11 cellular contexts compared by ENCODE assay signal in genomic region chr18:24055878-24056277, GRCh38. TPM values are rescaled to one million over a fixed set of nuclear protein-coding genes. Genes with fewer than 3 reads are reported as not detected.
DNase-seq lines count a peak whose midpoint lies in the region; ATAC-seq and TF ChIP-seq lines count a peak whose summit lies in the region.
"Had no signal": no experiment of that assay in that cellular context is flagged by ENCODE, and none has a peak within 500 bp of the region (broad histone marks: within the 10 kb centered on the region; RNA-seq: fewer than 3 reads in every experiment).

No MANE protein-coding gene starts in this region.

- peak overlapping the region; percentile 49 for H3K27ac Mint-ChIP-seq in stimulated activated memory B cell treated with anti-CD40 and anti-IgM and Interleukin-4, amounts not matched to agents 10 μg/mL and 1 μg/mL and 100 μg/mL, for 72 hours

- no peaks in the 10 kb centered on the region for H3K27me3 Mint-ChIP-seq in activated T-cell treated with anti-CD3 and anti-CD28 coated beads, Interleukin-2, amount 50 U/mL, for 4 hours (ENCODE audit: low read depth)
- no peaks in the 10 kb centered on the region for H3K27me3 Mint-ChIP-seq in stimulated activated memory B cell treated with anti-CD40 and anti-IgM and Interleukin-4, amounts not matched to agents 10 μg/mL and 1 μg/mL and 100 μg/mL, for 72 hours

- H3K4me1 Mint-ChIP-seq in activated T-cell treated with anti-CD3 and anti-CD28 coated beads, Interleukin-2, amount 50 U/mL, for 4 hours (ENCODE audit: low read depth) = peaks cover 81% of the 10 kb centered on the region
- H3K4me1 Mint-ChIP-seq in stimulated activated memory B cell treated with anti-CD40 and anti-IgM and Interleukin-4, amounts not matched to agents 10 μg/mL and 1 μg/mL and 100 μg/mL, for 72 hours = peaks cover 54% of the 10 kb centered on the region

- H3K4me3 Mint-ChIP-seq in activated T-cell treated with anti-CD3 and anti-CD28 coated beads, Interleukin-2, amount 50 U/mL, for 4 hours = peak overlapping the region; percentile 23
- H3K4me3 Mint-ChIP-seq in stimulated activated memory B cell treated with anti-CD40 and anti-IgM and Interleukin-4, amounts not matched to agents 10 μg/mL and 1 μg/mL and 100 μg/mL, for 72 hours = no peak overlapping the region

- TF ChIP-seq CTCF in esophagus squamous epithelium (IDR thresholded peaks at IDR 0.05) = no peak

- H3K9me3 Mint-ChIP-seq in activated T-cell treated with anti-CD3 and anti-CD28 coated beads, Interleukin-2, amount 50 U/mL, for 4 hours = no peaks in the 10 kb centered on the region
- peaks cover 4% of the 10 kb centered on the region for H3K9me3 Mint-ChIP-seq in stimulated activated memory B cell treated with anti-CD40 and anti-IgM and Interleukin-4, amounts not matched to agents 10 μg/mL and 1 μg/mL and 100 μg/mL, for 72 hours

- 27 to 48% methylated on average over 2 of the region's 2 CpGs for WGBS in esophagus squamous epithelium, 2 donors

- peak overlapping the region in 3 of 4 donors; percentile 6 to 43 (median 9) for H3K27ac ChIP-seq in esophagus squamous epithelium

- H3K36me3 ChIP-seq in esophagus squamous epithelium = no peaks in the 10 kb centered on the region

- H3K4me3 ChIP-seq in esophagus squamous epithelium = no peak overlapping the region

- TF ChIP-seq POLR2A in esophagus squamous epithelium (IDR thresholded peaks at IDR 0.05) = no peak

- no peaks in the 10 kb centered on the region for H3K27me3 ChIP-seq in esophagus squamous epithelium

- no peak for DNase-seq in activated T-cell treated with anti-CD3 and anti-CD28 coated beads, Interleukin-2, amount 50 U/mL, for 4 hours
- DNase-seq in activated T-cell treated with anti-CD3 and anti-CD28 coated beads for 4 hours (no peak), NCI-H2227 treated with DMSO at 0.1 percent for 48 hours (lab: John Stamatoyannopoulos, UW) (peak; percentile 53), esophagus squamous epithelium (lab: John Stamatoyannopoulos, UW) (no peak), cardiac septum (ENCODE audit: low spot score) (no peak)
- no peak for DNase-seq in central memory CD4-positive, alpha-beta T cell
- DNase-seq: cerebellar nuclear complex; foreskin melanocyte; stimulated activated CD4-positive, alpha-beta T cell treated with anti-CD3 and anti-CD28 coated beads, Interleukin-2, amount 100 ng/mL, for 24 hours had no signal

- peaks cover 0 to 43% (median 26%) of the 10 kb centered on the region in 3 donors for H3K4me1 ChIP-seq in esophagus squamous epithelium

- no peaks in the 10 kb centered on the region for H3K9me3 ChIP-seq in esophagus squamous epithelium

- no peak for ATAC-seq in activated T-cell treated with anti-CD3 and anti-CD28 coated beads, Interleukin-2, amount 50 U/mL, for 4 hours
- ATAC-seq in stimulated activated memory B cell treated with anti-CD40 and anti-IgM and Interleukin-4, amounts not matched to agents 10 μg/mL and 1 μg/mL and 100 μg/mL, for 72 hours = no peak
- no peak for ATAC-seq in GM18858 (IDR thresholded peaks at IDR 0.05; ENCODE audit: unreplicated experiment)

- peaks cover 17% of the 10 kb centered on the region for H3K36me3 Mint-ChIP-seq in activated T-cell treated with anti-CD3 and anti-CD28 coated beads, Interleukin-2, amount 50 U/mL, for 4 hours (ENCODE audit: insufficient read depth)
- H3K36me3 Mint-ChIP-seq in stimulated activated memory B cell treated with anti-CD40 and anti-IgM and Interleukin-4, amounts not matched to agents 10 μg/mL and 1 μg/mL and 100 μg/mL, for 72 hours = peaks cover 21% of the 10 kb centered on the region

- intact Hi-C loops in esophagus squamous epithelium (cut with DNase I) = no loop called here
- intact Hi-C loops in cardiac septum (cut with DNase I) = no loop called here

RNA-seq across cellular contexts. Expression of gene TTC39C, which starts 41.3 kb away (rescaled TPM):
- total RNA-seq in activated T-cell treated with anti-CD3 and anti-CD28 coated beads, Interleukin-2, amount 50 U/mL, for 4 hours = 10 to 100 TPM; 23.6 to 37.3 (median 31.5) TPM
- total RNA-seq in esophagus squamous epithelium = 10 to 100 TPM; 12.3 to 35.9 (median 24.8) TPM
- 9.2 TPM for total RNA-seq in cardiac septum
